Comparison of ENCODE assay signal across 1 cellular context in genomic region chr6:26026833-26027490, GRCh38.
TF ChIP-seq lines count a peak whose summit lies in the region.

No MANE protein-coding gene starts in this region.

TF ChIP-seq in HepG2, 621 proteins besides CTCF, POLR2A, EP300 and RAD21 (continued from another document and continues in another):
- TF ChIP-seq PBX2 (CRISPR knock-in tag; IDR thresholded peaks at IDR 0.05) = 0 out of 2 replicates have a peak, but pooled peaks have one; percentile 22
- TF ChIP-seq PHB2 (IDR thresholded peaks at IDR 0.05; ENCODE audit: partially characterized antibody) = no peak
- TF ChIP-seq HOXA3 (CRISPR knock-in tag; IDR thresholded peaks at IDR 0.05) = peak; percentile 94; the same call in 1 of the 2 replicates
- peak; percentile 94; the same call in 1 of the 2 replicates for TF ChIP-seq NFKB2 (CRISPR knock-in tag; IDR thresholded peaks at IDR 0.05; ENCODE audit: borderline replicate concordance)
- no peak for TF ChIP-seq ZNF10 (CRISPR knock-in tag; IDR thresholded peaks at IDR 0.05; ENCODE audit: borderline replicate concordance, low read depth)
- TF ChIP-seq ZFAT (CRISPR knock-in tag; conservative IDR thresholded peaks at IDR 0.05) = no peak; the same call in none of the 2 replicates
- 0 out of 2 replicates have a peak, but pooled peaks have one; percentile 57 for TF ChIP-seq ZNF841 (CRISPR knock-in tag; IDR thresholded peaks at IDR 0.05; ENCODE audit: borderline replicate concordance)
- TF ChIP-seq HNF4A (CRISPR knock-in tag; IDR thresholded peaks at IDR 0.05) = peak; percentile 5; the same call in 1 of the 2 replicates
- peak; percentile 85 for TF ChIP-seq ZNF451 (CRISPR knock-in tag; IDR thresholded peaks at IDR 0.05)
- peak; percentile 80; the same call in 1 of the 2 replicates for TF ChIP-seq ZFP36L2 (CRISPR knock-in tag; IDR thresholded peaks at IDR 0.05)
- no peak for TF ChIP-seq MTA3 (CRISPR knock-in tag; IDR thresholded peaks at IDR 0.05)
- peak; percentile 84; the same call in 1 of the 2 replicates for TF ChIP-seq ZNF251 (CRISPR knock-in tag; IDR thresholded peaks at IDR 0.05)
- peak; percentile 48; the same call in 1 of the 2 replicates for TF ChIP-seq TBX3 (IDR thresholded peaks at IDR 0.05; ENCODE audit: borderline replicate concordance)
- TF ChIP-seq KAT7 (CRISPR knock-in tag; IDR thresholded peaks at IDR 0.05; ENCODE audit: borderline replicate concordance) = peak; percentile 70; the same call in 1 of the 2 replicates
- TF ChIP-seq MYPOP (CRISPR knock-in tag; IDR thresholded peaks at IDR 0.05) = peak; percentile 93
- TF ChIP-seq, protein P1, sequence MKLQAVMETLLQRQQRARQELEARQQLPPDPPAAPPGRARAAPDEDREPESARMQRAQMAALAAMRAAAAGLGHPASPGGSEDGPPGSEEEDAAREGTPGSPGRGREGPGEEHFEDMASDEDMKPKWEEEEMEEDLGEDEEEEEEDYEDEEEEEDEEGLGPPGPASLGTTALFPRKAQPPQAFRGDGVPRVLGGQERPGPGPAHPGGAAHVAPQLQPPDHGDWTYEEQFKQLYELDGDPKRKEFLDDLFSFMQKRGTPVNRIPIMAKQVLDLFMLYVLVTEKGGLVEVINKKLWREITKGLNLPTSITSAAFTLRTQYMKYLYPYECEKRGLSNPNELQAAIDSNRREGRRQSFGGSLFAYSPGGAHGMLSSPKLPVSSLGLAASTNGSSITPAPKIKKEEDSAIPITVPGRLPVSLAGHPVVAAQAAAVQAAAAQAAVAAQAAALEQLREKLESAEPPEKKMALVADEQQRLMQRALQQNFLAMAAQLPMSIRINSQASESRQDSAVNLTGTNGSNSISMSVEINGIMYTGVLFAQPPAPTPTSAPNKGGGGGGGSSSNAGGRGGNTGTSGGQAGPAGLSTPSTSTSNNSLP (IDR thresholded peaks at IDR 0.05; ENCODE audit: low read depth, low read length) = no peak
- TF ChIP-seq KDM3A (CRISPR knock-in tag; IDR thresholded peaks at IDR 0.05; ENCODE audit: low read depth) = peak; percentile 84; the same call in 1 of the 2 replicates
- TF ChIP-seq HOXA9 (CRISPR knock-in tag; IDR thresholded peaks at IDR 0.05; ENCODE audit: borderline replicate concordance) = peak; percentile 93; the same call in 1 of the 2 replicates
- TF ChIP-seq SMARCE1 (IDR thresholded peaks at IDR 0.05; ENCODE audit: borderline replicate concordance) = no peak
- TF ChIP-seq ZNF432 (CRISPR knock-in tag; IDR thresholded peaks at IDR 0.05; ENCODE audit: borderline replicate concordance) = no peak
- TF ChIP-seq SRF (IDR thresholded peaks at IDR 0.05; ENCODE audit: low read depth, low read length) = no peak
- no peak for TF ChIP-seq ARNT (IDR thresholded peaks at IDR 0.05)
- TF ChIP-seq JUN (CRISPR knock-in tag; IDR thresholded peaks at IDR 0.05) = 0 out of 2 replicates have a peak, but pooled peaks have one; percentile 44
- TF ChIP-seq RAD51 (IDR thresholded peaks at IDR 0.05; ENCODE audit: borderline replicate concordance) = no peak
- TF ChIP-seq ZBTB10 (CRISPR knock-in tag; IDR thresholded peaks at IDR 0.05; ENCODE audit: borderline replicate concordance) = peak; percentile 81
- peak; percentile 90; the same call in 1 of the 2 replicates for TF ChIP-seq TFAP4 (IDR thresholded peaks at IDR 0.05; ENCODE audit: borderline replicate concordance, low read depth)
- TF ChIP-seq JARID2 (CRISPR knock-in tag; IDR thresholded peaks at IDR 0.05; ENCODE audit: insufficient replicate concordance) = no peak
- TF ChIP-seq, protein P2, sequence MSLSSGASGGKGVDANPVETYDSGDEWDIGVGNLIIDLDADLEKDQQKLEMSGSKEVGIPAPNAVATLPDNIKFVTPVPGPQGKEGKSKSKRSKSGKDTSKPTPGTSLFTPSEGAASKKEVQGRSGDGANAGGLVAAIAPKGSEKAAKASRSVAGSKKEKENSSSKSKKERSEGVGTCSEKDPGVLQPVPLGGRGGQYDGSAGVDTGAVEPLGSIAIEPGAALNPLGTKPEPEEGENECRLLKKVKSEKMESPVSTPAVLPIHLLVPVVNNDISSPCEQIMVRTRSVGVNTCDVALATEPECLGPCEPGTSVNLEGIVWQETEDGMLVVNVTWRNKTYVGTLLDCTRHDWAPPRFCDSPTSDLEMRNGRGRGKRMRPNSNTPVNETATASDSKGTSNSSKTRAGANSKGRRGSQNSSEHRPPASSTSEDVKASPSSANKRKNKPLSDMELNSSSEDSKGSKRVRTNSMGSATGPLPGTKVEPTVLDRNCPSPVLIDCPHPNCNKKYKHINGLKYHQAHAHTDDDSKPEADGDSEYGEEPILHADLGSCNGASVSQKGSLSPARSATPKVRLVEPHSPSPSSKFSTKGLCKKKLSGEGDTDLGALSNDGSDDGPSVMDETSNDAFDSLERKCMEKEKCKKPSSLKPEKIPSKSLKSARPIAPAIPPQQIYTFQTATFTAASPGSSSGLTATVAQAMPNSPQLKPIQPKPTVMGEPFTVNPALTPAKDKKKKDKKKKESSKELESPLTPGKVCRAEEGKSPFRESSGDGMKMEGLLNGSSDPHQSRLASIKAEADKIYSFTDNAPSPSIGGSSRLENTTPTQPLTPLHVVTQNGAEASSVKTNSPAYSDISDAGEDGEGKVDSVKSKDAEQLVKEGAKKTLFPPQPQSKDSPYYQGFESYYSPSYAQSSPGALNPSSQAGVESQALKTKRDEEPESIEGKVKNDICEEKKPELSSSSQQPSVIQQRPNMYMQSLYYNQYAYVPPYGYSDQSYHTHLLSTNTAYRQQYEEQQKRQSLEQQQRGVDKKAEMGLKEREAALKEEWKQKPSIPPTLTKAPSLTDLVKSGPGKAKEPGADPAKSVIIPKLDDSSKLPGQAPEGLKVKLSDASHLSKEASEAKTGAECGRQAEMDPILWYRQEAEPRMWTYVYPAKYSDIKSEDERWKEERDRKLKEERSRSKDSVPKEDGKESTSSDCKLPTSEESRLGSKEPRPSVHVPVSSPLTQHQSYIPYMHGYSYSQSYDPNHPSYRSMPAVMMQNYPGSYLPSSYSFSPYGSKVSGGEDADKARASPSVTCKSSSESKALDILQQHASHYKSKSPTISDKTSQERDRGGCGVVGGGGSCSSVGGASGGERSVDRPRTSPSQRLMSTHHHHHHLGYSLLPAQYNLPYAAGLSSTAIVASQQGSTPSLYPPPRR (CRISPR knock-in tag; IDR thresholded peaks at IDR 0.05; ENCODE audit: borderline replicate concordance) = peak; percentile 44; the same call in 1 of the 2 replicates
- TF ChIP-seq ZFP82 (CRISPR knock-in tag; IDR thresholded peaks at IDR 0.05; ENCODE audit: borderline replicate concordance) = no peak
- TF ChIP-seq CAMTA2 (CRISPR knock-in tag; IDR thresholded peaks at IDR 0.05; ENCODE audit: borderline replicate concordance) = no peak; the same call in 1 of the 2 replicates
- peak; percentile 75; the same call in 1 of the 2 replicates for TF ChIP-seq SPEN (CRISPR knock-in tag; IDR thresholded peaks at IDR 0.05; ENCODE audit: low read depth)
- TF ChIP-seq NFIC (IDR thresholded peaks at IDR 0.05; ENCODE audit: low read length) = peak; percentile 97
- TF ChIP-seq, protein P3, sequence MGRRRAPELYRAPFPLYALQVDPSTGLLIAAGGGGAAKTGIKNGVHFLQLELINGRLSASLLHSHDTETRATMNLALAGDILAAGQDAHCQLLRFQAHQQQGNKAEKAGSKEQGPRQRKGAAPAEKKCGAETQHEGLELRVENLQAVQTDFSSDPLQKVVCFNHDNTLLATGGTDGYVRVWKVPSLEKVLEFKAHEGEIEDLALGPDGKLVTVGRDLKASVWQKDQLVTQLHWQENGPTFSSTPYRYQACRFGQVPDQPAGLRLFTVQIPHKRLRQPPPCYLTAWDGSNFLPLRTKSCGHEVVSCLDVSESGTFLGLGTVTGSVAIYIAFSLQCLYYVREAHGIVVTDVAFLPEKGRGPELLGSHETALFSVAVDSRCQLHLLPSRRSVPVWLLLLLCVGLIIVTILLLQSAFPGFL (CRISPR knock-in tag; IDR thresholded peaks at IDR 0.05) = 0 out of 2 replicates have a peak, but pooled peaks have one; percentile 54
- peak; percentile 65; the same call in 1 of the 2 replicates for TF ChIP-seq SMAD1 (CRISPR knock-in tag; IDR thresholded peaks at IDR 0.05; ENCODE audit: borderline replicate concordance, low read depth)
- peak; percentile 95; the same call in 1 of the 2 replicates for TF ChIP-seq SMAD9 (CRISPR knock-in tag; IDR thresholded peaks at IDR 0.05)
- TF ChIP-seq, protein P4, sequence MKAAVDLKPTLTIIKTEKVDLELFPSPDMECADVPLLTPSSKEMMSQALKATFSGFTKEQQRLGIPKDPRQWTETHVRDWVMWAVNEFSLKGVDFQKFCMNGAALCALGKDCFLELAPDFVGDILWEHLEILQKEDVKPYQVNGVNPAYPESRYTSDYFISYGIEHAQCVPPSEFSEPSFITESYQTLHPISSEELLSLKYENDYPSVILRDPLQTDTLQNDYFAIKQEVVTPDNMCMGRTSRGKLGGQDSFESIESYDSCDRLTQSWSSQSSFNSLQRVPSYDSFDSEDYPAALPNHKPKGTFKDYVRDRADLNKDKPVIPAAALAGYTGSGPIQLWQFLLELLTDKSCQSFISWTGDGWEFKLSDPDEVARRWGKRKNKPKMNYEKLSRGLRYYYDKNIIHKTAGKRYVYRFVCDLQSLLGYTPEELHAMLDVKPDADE (CRISPR knock-in tag; IDR thresholded peaks at IDR 0.05) = no peak
- TF ChIP-seq ZNF629 (CRISPR knock-in tag; conservative IDR thresholded peaks at IDR 0.05) = peak; percentile 71
- no peak for TF ChIP-seq MAFG (CRISPR knock-in tag; IDR thresholded peaks at IDR 0.05)
- TF ChIP-seq ZNF562 (CRISPR knock-in tag; IDR thresholded peaks at IDR 0.05; ENCODE audit: borderline replicate concordance) = no peak; the same call in 1 of the 2 replicates
- peak; percentile 37; the same call in 1 of the 2 replicates for TF ChIP-seq SIX4 (CRISPR knock-in tag; IDR thresholded peaks at IDR 0.05)
- no peak for TF ChIP-seq MLLT10 (CRISPR knock-in tag; IDR thresholded peaks at IDR 0.05)
- TF ChIP-seq, protein P5, sequence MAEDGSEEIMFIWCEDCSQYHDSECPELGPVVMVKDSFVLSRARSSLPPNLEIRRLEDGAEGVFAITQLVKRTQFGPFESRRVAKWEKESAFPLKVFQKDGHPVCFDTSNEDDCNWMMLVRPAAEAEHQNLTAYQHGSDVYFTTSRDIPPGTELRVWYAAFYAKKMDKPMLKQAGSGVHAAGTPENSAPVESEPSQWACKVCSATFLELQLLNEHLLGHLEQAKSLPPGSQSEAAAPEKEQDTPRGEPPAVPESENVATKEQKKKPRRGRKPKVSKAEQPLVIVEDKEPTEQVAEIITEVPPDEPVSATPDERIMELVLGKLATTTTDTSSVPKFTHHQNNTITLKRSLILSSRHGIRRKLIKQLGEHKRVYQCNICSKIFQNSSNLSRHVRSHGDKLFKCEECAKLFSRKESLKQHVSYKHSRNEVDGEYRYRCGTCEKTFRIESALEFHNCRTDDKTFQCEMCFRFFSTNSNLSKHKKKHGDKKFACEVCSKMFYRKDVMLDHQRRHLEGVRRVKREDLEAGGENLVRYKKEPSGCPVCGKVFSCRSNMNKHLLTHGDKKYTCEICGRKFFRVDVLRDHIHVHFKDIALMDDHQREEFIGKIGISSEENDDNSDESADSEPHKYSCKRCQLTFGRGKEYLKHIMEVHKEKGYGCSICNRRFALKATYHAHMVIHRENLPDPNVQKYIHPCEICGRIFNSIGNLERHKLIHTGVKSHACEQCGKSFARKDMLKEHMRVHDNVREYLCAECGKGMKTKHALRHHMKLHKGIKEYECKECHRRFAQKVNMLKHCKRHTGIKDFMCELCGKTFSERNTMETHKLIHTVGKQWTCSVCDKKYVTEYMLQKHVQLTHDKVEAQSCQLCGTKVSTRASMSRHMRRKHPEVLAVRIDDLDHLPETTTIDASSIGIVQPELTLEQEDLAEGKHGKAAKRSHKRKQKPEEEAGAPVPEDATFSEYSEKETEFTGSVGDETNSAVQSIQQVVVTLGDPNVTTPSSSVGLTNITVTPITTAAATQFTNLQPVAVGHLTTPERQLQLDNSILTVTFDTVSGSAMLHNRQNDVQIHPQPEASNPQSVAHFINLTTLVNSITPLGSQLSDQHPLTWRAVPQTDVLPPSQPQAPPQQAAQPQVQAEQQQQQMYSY (CRISPR knock-in tag; IDR thresholded peaks at IDR 0.05) = peak; percentile 74
- TF ChIP-seq ZKSCAN1 (IDR thresholded peaks at IDR 0.05; ENCODE audit: low read length) = peak; percentile 99
- no peak for TF ChIP-seq SYNCRIP (IDR thresholded peaks at IDR 0.05; ENCODE audit: insufficient read depth, low read depth, low read length)
